ENCODE assay signal across 8 cellular contexts in genomic region chr5:172452398-172453205, GRCh38. TPM values are rescaled to one million over a fixed set of nuclear protein-coding genes. Genes with fewer than 3 reads are reported as not detected.
DNase-seq lines count a peak whose midpoint lies in the region; ATAC-seq lines count a peak whose summit lies in the region.

No MANE protein-coding gene starts in this region.

- H3K4me1 ChIP-seq in esophagus (ENCODE audit: control insufficient read depth in 2 of 2, insufficient read depth in 2 of 2, low read length in 1 of 2) (peaks cover 2 to 8% of the 10 kb centered on the region in 2 donors), Karpas-422 (ENCODE audit: low read length) (no peaks in the 10 kb centered on the region)

- H3K4me2 ChIP-seq in Karpas-422 (ENCODE audit: low read depth, low read length, poor library complexity, severe bottlenecking), result no peak overlapping the region

- no peak overlapping the region for H2AFZ ChIP-seq in Karpas-422 (ENCODE audit: low read length)

- DNase-seq in DMS114 treated with DMSO at 0.1 percent for 48 hours (lab: John Stamatoyannopoulos, UW; ENCODE audit: unreplicated experiment) (peak; percentile 33), RPMI7951 (ENCODE audit: low read depth) (peak; percentile 67), myocyte (ENCODE audit: low read depth) (peak; percentile 84), NCI-H1105 (lab: John Stamatoyannopoulos, UW) (no peak), Karpas-422 (no peak)

- WGBS in esophagus, 2 donors, result 33 to 45% methylated on average over 18 of the region's 18 CpGs

- no peaks in the 10 kb centered on the region for H3K27me3 ChIP-seq in esophagus (ENCODE audit: control insufficient read depth in 1 of 2, insufficient read depth in 2 of 2, low read length in 2 of 2)
- H3K27me3 ChIP-seq in Karpas-422 (ENCODE audit: low read length), result no peaks in the 10 kb centered on the region

- no peaks in the 10 kb centered on the region for H3K9me3 ChIP-seq in esophagus (ENCODE audit: control insufficient read depth in 2 of 2, insufficient read depth in 1 of 2, low read depth in 1 of 2, low read length in 1 of 2)
- H3K9me3 ChIP-seq in Karpas-422 (ENCODE audit: low read length), result no peaks in the 10 kb centered on the region

- H3K4me3 ChIP-seq in esophagus (ENCODE audit: low read depth in 1 of 2, low read length in 2 of 2), result peak overlapping the region; percentile 77 to 87
- no peak overlapping the region for H3K4me3 ChIP-seq in Karpas-422 (ENCODE audit: low read length)

- H3K9me2 ChIP-seq in Karpas-422 (replicated peaks; ENCODE audit: insufficient read depth, low read length), result no peaks in the 10 kb centered on the region

- H3K36me3 ChIP-seq in esophagus (ENCODE audit: control insufficient read depth in 2 of 2, insufficient read depth in 2 of 2, low read length in 1 of 2) (no peaks in the 10 kb centered on the region), Karpas-422 (ENCODE audit: insufficient read depth, low read length) (no peaks in the 10 kb centered on the region)

- H3K27ac ChIP-seq in esophagus (ENCODE audit: low read depth in 2 of 2, low read length in 1 of 2) (peak overlapping the region; percentile 79 to 94), Karpas-422 (ENCODE audit: low read length) (no peak overlapping the region)

- no peaks in the 10 kb centered on the region for H4K20me1 ChIP-seq in Karpas-422 (ENCODE audit: insufficient read depth, low read depth, low read length)

- no peaks in the 10 kb centered on the region for H3K79me2 ChIP-seq in Karpas-422 (ENCODE audit: low read length)

- H3K9ac ChIP-seq in Karpas-422 (ENCODE audit: low read length), result no peak overlapping the region

- ATAC-seq in HG02623 (IDR thresholded peaks at IDR 0.05; ENCODE audit: unreplicated experiment), result no peak
- ATAC-seq in GM21360 (IDR thresholded peaks at IDR 0.05; ENCODE audit: unreplicated experiment), result no peak

RNA-seq across cellular contexts. Expression of gene SH3PXD2B, which starts 1.7 kb away (rescaled TPM):
- total RNA-seq in RPMI7951 (2014; rRNA removed; shearing (Covaris generic)), result 13.8 and 18.5 TPM in 2 replicates
- 1 to 10 TPM; 3.0 to 4.5 TPM for polyA plus RNA-seq in esophagus
- total RNA-seq in myocyte, result 19.4 and 28.8 TPM in 2 replicates
- 43.1 TPM for polyA plus RNA-seq in myocyte (2012)
- total RNA-seq in Karpas-422 (2014; rRNA removed; shearing (Covaris generic); ENCODE audit: low replicate concordance), result 0.15 TPM in 1 of 2 replicates, not detected in the other

Comparison
In these comparisons a context has a peak if more than half of its experiments do, and no peak if none do; other contexts are left out.
1. DNase-seq: peak in DMS114 treated with DMSO at 0.1 percent for 48 hours (single experiment), RPMI7951 (single experiment) and myocyte (single experiment); none in NCI-H1105 (single experiment) and Karpas-422 (single experiment).
2. RNA of gene SH3PXD2B, which starts 1.7 kb away (total RNA-seq): 19.4 to 28.8 TPM in myocyte and 13.8 to 18.5 TPM in RPMI7951; 0.15 TPM in Karpas-422; every median in the first group is over 10 times any median in the second.